Comparison of ENCODE assay signal across 19 cellular contexts in the genomic region with DNA sequence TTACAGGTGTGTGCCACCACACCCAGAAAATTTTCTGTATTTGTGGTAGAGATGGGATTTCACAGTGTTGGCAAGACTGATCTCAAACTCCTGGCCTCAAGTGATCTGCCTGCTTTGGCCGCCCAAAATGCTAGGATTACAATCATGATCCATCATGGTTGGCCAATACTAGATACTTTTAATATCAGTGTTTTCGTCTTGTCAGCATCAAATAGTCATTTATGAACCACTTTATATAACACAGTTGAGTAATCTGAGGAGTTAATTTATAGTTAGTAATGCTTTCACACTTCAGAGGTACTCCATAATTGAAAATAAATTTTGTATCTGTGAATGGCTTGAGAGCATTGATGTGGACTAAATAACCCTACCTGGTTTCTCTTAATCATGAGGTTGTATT.
DNase-seq lines count a peak whose midpoint lies in the region; ATAC-seq, FAIRE-seq and TF ChIP-seq lines count a peak whose summit lies in the region.
"Had no signal": no experiment of that assay in that cellular context is flagged by ENCODE, and none has a peak within 500 bp of the region (broad histone marks: within the 10 kb centered on the region; RNA-seq: fewer than 3 reads in every experiment).

No MANE protein-coding gene starts in this region.

- H2BK120ac ChIP-seq in IMR-90 (ENCODE audit: low read depth, low read length) (no peak overlapping the region), H1 (replicated peaks; ENCODE audit: low read depth, low read length) (no peak overlapping the region)

- no peak overlapping the region for H4K5ac ChIP-seq in IMR-90 (ENCODE audit: low read depth, low read length)
- no peak overlapping the region for H4K5ac ChIP-seq in H1 (ENCODE audit: insufficient read length, low read depth, low read length)

- no peak overlapping the region for H3K14ac ChIP-seq in IMR-90 (replicated peaks; ENCODE audit: low read depth, low read length)
- H3K14ac ChIP-seq in H1 (ENCODE audit: insufficient read length): no peak overlapping the region

- no peak for TF ChIP-seq CTCF in A549 (IDR thresholded peaks at IDR 0.05)
- no peak for TF ChIP-seq CTCF in IMR-90 (conservative IDR thresholded peaks at IDR 0.05; ENCODE audit: low read depth, low read length)
- TF ChIP-seq CTCF in H1 (IDR thresholded peaks at IDR 0.05; ENCODE audit: control extremely low read depth in 1 of 3, insufficient read depth in 1 of 3, low read depth in 1 of 3, low read length in 3 of 3): no peak

- H2AK5ac ChIP-seq in IMR-90 (ENCODE audit: low read depth, low read length) (no peak overlapping the region), H1 (ENCODE audit: low read depth, low read length) (no peak overlapping the region)

- no peaks in the 10 kb centered on the region for H3K79me2 ChIP-seq in H1 (ENCODE audit: control insufficient read depth in 1 of 2, insufficient read depth in 2 of 2, low read length in 2 of 2)

- H4K20me1 ChIP-seq in IMR-90 (ENCODE audit: insufficient read depth, low read length): no peaks in the 10 kb centered on the region
- no peaks in the 10 kb centered on the region for H4K20me1 ChIP-seq in H1 (replicated peaks in 1 of 2; ENCODE audit: control insufficient read depth in 1 of 2, insufficient read depth in 2 of 2, low read length in 2 of 2)
- H4K20me1 ChIP-seq: BLaER1 treated with 17β-estradiol and CSF1 and Interleukin-3, amounts not matched to agents 10 nM and 100 nM had no signal

- no peak overlapping the region for H2AK9ac ChIP-seq in IMR-90 (replicated peaks; ENCODE audit: low read depth, low read length, poor library complexity)

- H2BK5ac ChIP-seq in IMR-90 (ENCODE audit: low read depth, low read length, poor library complexity, severe bottlenecking) (no peak overlapping the region), H1 (ENCODE audit: low read depth, low read length) (no peak overlapping the region)

- H3K4me1 ChIP-seq in A549 (no peaks in the 10 kb centered on the region), IMR-90 (ENCODE audit: control insufficient read depth, insufficient read depth, low read length) (no peaks in the 10 kb centered on the region), H1 (replicated peaks in 1 of 4; ENCODE audit: control insufficient read depth in 3 of 4, insufficient read depth in 4 of 4, low read length in 3 of 4) (no peaks in the 10 kb centered on the region)
- H3K4me1 ChIP-seq: BLaER1 treated with 17β-estradiol and CSF1 and Interleukin-3, amounts not matched to agents 10 nM and 100 nM; Caco-2 had no signal

- POLR2A ChIA-PET in A549 (lab: Yijun Ruan, JAX): no interaction called here
- POLR2A ChIA-PET in IMR-90 (lab: Charles Lee; ENCODE audit: unreplicated experiment): no interaction called here
- POLR2A ChIA-PET in H1 (lab: Charles Lee; ENCODE audit: partially characterized antibody): no interaction called here

- H4K91ac ChIP-seq in IMR-90 (ENCODE audit: insufficient read depth, low read depth, low read length): no peak overlapping the region
- no peak overlapping the region for H4K91ac ChIP-seq in H1 (replicated peaks; ENCODE audit: insufficient read length, low read length)

- no peak for ATAC-seq in A549
- no peak for ATAC-seq in IMR-90 (ENCODE audit: low read depth)
- no peak for ATAC-seq in GM18867 (IDR thresholded peaks at IDR 0.05; ENCODE audit: unreplicated experiment)
- no peak for ATAC-seq in GM18909 (IDR thresholded peaks at IDR 0.05; ENCODE audit: poor library complexity, unreplicated experiment)
- ATAC-seq: CD8-positive, alpha-beta T cell had no signal

- H3K79me1 ChIP-seq in IMR-90 (ENCODE audit: low read depth in 1 of 2, low read length in 2 of 2) (no peaks in the 10 kb centered on the region), H1 (ENCODE audit: low read depth, low read length) (no peaks in the 10 kb centered on the region)

- H2BK12ac ChIP-seq in H1 (ENCODE audit: low read depth, low read length): no peak overlapping the region

- no TSS peak for BruUV-seq in IMR-90 (replicated peaks; lab: Mats Ljungman, UMichigan)

- no peak overlapping the region for H3K23ac ChIP-seq in IMR-90 (ENCODE audit: low read depth, low read length)
- H3K23ac ChIP-seq in H1 (ENCODE audit: insufficient read length): no peak overlapping the region

- WGBS in A549 (ENCODE audit: missing lambda C conversion rate): 10% methylated on average over 2 of the region's 2 CpGs
- no CpG with 5 or more reads among the region's 2 CpGs for WGBS in IMR-90 (ENCODE audit: extremely low coverage in 2 of 2, insufficient read length in 1 of 2), 2 experiments
- WGBS in H1 (ENCODE audit: extremely low coverage in 1 of 2, insufficient coverage in 1 of 2, insufficient read length in 1 of 2, insufficient replicate concordance in 2 of 2, low coverage in 1 of 2, low lambda C conversion rate in 2 of 2, missing lambda C conversion rate in 1 of 2), 2 experiments: 87% methylated on average over 2 of the region's 2 CpGs; no CpG with 5 or more reads in 1 of the 2 experiments

- H3K56ac ChIP-seq in IMR-90 (ENCODE audit: extremely low read depth, insufficient read depth, low read length) (no peak overlapping the region), H1 (replicated peaks; ENCODE audit: insufficient read length, low read depth, low read length) (no peak overlapping the region)

- H3K27me3 ChIP-seq in IMR-90 (ENCODE audit: control insufficient read depth, insufficient read depth, low read length) (no peaks in the 10 kb centered on the region), H1 (replicated peaks in 1 of 4; ENCODE audit: control insufficient read depth in 3 of 4, extremely low read depth in 1 of 4, insufficient read depth in 3 of 4, low read length in 3 of 4) (no peaks in the 10 kb centered on the region)
- H3K27me3 ChIP-seq: BLaER1 treated with 17β-estradiol and CSF1 and Interleukin-3, amounts not matched to agents 10 nM and 100 nM had no signal

- H2AFZ ChIP-seq in IMR-90 (replicated peaks; ENCODE audit: low read length, poor library complexity) (no peak overlapping the region), H1 (ENCODE audit: low read length) (no peak overlapping the region)

- H3K27ac ChIP-seq in A549 (no peak overlapping the region), IMR-90 (ENCODE audit: insufficient read depth, low read length) (no peak overlapping the region), H1 (ENCODE audit: low read depth, low read length) (no peak overlapping the region)
- H3K27ac ChIP-seq: BLaER1 treated with 17β-estradiol and CSF1 and Interleukin-3, amounts not matched to agents 10 nM and 100 nM; C4-2B had no signal

- H3K9me3 ChIP-seq in A549: no peaks in the 10 kb centered on the region
- no peaks in the 10 kb centered on the region for H3K9me3 ChIP-seq in IMR-90 (ENCODE audit: control insufficient read depth, insufficient read depth, low read length)
- no peaks in the 10 kb centered on the region for H3K9me3 ChIP-seq in H1 (ENCODE audit: insufficient read depth in 2 of 2, low read depth in 1 of 2, low read length in 1 of 2)
- H3K9me3 ChIP-seq: BLaER1 treated with 17β-estradiol and CSF1 and Interleukin-3, amounts not matched to agents 10 nM and 100 nM; Caco-2 had no signal

- no peak overlapping the region for H2BK15ac ChIP-seq in IMR-90 (ENCODE audit: low read depth, low read length)
- no peak overlapping the region for H2BK15ac ChIP-seq in H1 (ENCODE audit: low read length)

- in situ Hi-C loops in IMR-90 (cut with MboI; ENCODE audit: low sequenced_read_pairs): no loop called here

- no peak overlapping the region for H2BK20ac ChIP-seq in IMR-90 (ENCODE audit: low read depth, low read length)
- no peak overlapping the region for H2BK20ac ChIP-seq in H1 (ENCODE audit: low read length)

- FAIRE-seq in A549 (lab: Jason Lieb, UNC): no peak
- FAIRE-seq in H1 (lab: Jason Lieb, UNC): no peak
- FAIRE-seq: D721Med, G401.6, GM12891, GM19239 had no signal

- intact Hi-C loops in IMR-90 (cut with micrococcal nuclease): no loop called here

- no peak overlapping the region for H3K9ac ChIP-seq in IMR-90 (ENCODE audit: low read depth, low read length)
- no peak overlapping the region for H3K9ac ChIP-seq in H1 (replicated peaks in 1 of 4; ENCODE audit: extremely low read depth in 1 of 4, low read depth in 3 of 4, low read length in 3 of 4)
- H3K9ac ChIP-seq: BLaER1 treated with 17β-estradiol and CSF1 and Interleukin-3, amounts not matched to agents 10 nM and 100 nM had no signal

- TF ChIP-seq EP300 in A549 (IDR thresholded peaks at IDR 0.05) (no peak), H1 (IDR thresholded peaks at IDR 0.05; ENCODE audit: borderline replicate concordance in 1 of 2, low read depth in 2 of 2, low read length in 2 of 2) (no peak)

- H4K8ac ChIP-seq in IMR-90 (ENCODE audit: low read depth in 2 of 2, low read length in 2 of 2) (no peak overlapping the region), H1 (ENCODE audit: extremely low read depth, insufficient read depth, low read length) (no peak overlapping the region)

- H3K4me3 ChIP-seq in A549 (no peak overlapping the region), IMR-90 (ENCODE audit: insufficient read depth, low read depth, low read length) (no peak overlapping the region), H1 (ENCODE audit: extremely low read depth in 1 of 4, insufficient read depth in 2 of 4, low read depth in 3 of 4, low read length in 4 of 4) (no peak overlapping the region)
- H3K4me3 ChIP-seq: BLaER1 treated with 17β-estradiol and CSF1 and Interleukin-3, amounts not matched to agents 10 nM and 100 nM had no signal

- no peak overlapping the region for H3K4ac ChIP-seq in IMR-90 (ENCODE audit: low read depth, low read length)
- no peak overlapping the region for H3K4ac ChIP-seq in H1 (replicated peaks; ENCODE audit: insufficient read length, low read depth, low read length)

- H3K9me1 ChIP-seq in IMR-90 (ENCODE audit: insufficient read depth, low read length): no peaks in the 10 kb centered on the region

- H3K18ac ChIP-seq in IMR-90 (ENCODE audit: low read depth, low read length) (no peak overlapping the region), H1 (ENCODE audit: extremely low read depth, low read length) (no peak overlapping the region)

- no peak for DNase-seq in A549 (ENCODE audit: low read depth in 1 of 2, low spot score in 1 of 2)
- DNase-seq in IMR-90: no peak
- no peak for DNase-seq in H1 (ENCODE audit: low read depth in 1 of 2, low spot score in 2 of 2)
- DNase-seq: 8988T; AML-193; Caco-2; Calu3; CD4-positive, alpha-beta T cell; CD8-positive, alpha-beta T cell; DMS79 treated with DMSO at 0.1 percent for 48 hours; GF-D8 had no signal

- dilution Hi-C loops in IMR-90 (cut with HindIII; ENCODE audit: low sequenced_read_pairs, unreplicated experiment): no loop called here

- CTCF ChIA-PET in A549 (lab: Yijun Ruan, JAX): no interaction called here
- CTCF ChIA-PET in IMR-90 (lab: Yijun Ruan, JAX): no interaction called here
- CTCF ChIA-PET in H1 (lab: Charles Lee; ENCODE audit: partially characterized antibody): no interaction called here

- H3K4me2 ChIP-seq in A549 (no peak overlapping the region), IMR-90 (ENCODE audit: low read depth, low read length) (no peak overlapping the region), H1 (ENCODE audit: insufficient read depth in 1 of 2, low read depth in 2 of 2, low read length in 2 of 2) (no peak overlapping the region)
- H3K4me2 ChIP-seq: BLaER1 treated with 17β-estradiol and CSF1 and Interleukin-3, amounts not matched to agents 10 nM and 100 nM had no signal

- no peaks in the 10 kb centered on the region; the same call in 1 of the 2 replicates for H3K23me2 ChIP-seq in H1 (ENCODE audit: low read depth, low read length)

- TF ChIP-seq RAD21 in A549 (conservative IDR thresholded peaks at IDR 0.05 in 1 of 2, IDR thresholded peaks at IDR 0.05 in 1 of 2) (no peak), IMR-90 (IDR thresholded peaks at IDR 0.05; ENCODE audit: low read length) (no peak), H1 (IDR thresholded peaks at IDR 0.05 in 1 of 2, conservative IDR thresholded peaks at IDR 0.05 in 1 of 2; ENCODE audit: low read depth in 2 of 2, low read length in 2 of 2) (no peak)

- no peak for TF ChIP-seq POLR2A in A549 (IDR thresholded peaks at IDR 0.05; ENCODE audit: low read length)
- no peak for TF ChIP-seq POLR2A in IMR-90 (IDR thresholded peaks at IDR 0.05; ENCODE audit: low read depth, low read length)
- no peak for TF ChIP-seq POLR2A in H1 (IDR thresholded peaks at IDR 0.05; ENCODE audit: control extremely low read depth in 1 of 2, low read depth in 2 of 2, low read length in 2 of 2)

- H3K36me3 ChIP-seq in IMR-90 (ENCODE audit: control insufficient read depth, insufficient read depth, low read length) (no peaks in the 10 kb centered on the region), H1 (ENCODE audit: control insufficient read depth in 2 of 4, insufficient read depth in 4 of 4, low read length in 3 of 4) (no peaks in the 10 kb centered on the region)
- H3K36me3 ChIP-seq: BLaER1 treated with 17β-estradiol and CSF1 and Interleukin-3, amounts not matched to agents 10 nM and 100 nM had no signal
